Comparison of ENCODE assay signal across 28 cellular contexts in the genomic region with DNA sequence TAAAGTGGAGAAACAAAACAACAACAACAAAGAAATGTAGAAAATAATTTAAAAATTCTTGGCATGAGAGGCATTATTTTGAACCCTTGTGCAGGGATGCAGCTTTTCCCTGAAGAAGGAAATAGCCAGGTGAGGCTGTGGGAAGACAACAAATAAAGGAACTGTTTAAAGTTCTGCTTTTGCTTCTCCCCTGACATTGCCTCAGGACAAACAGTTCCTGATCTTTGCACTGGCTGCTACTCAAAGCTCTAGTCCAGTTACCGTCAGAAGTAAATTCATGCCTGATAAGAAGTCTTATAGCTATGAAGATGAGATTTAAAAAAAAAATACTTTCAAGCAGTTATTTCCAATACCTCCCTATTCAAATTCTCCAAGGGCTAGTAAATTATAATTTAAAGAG.
"Had no signal": no experiment of that assay in that cellular context is flagged by ENCODE, and none has a peak within 500 bp of the region (broad histone marks: within the 10 kb centered on the region; RNA-seq: fewer than 3 reads in every experiment).

No MANE protein-coding gene starts in this region.

- H3K4me1 ChIP-seq: ascending aorta, breast epithelium, foreskin keratinocyte, gastrocnemius medialis had no signal

- H3K4me3 ChIP-seq: ascending aorta, breast epithelium, coronary artery, gastrocnemius medialis had no signal

- ATAC-seq: activated CD4-positive, alpha-beta T cell treated with anti-CD3 and anti-CD28 coated beads for 36 hours; activated CD8-positive, alpha-beta T cell treated with anti-CD3 and anti-CD28 coated beads, Interleukin-2, amount 10 ng/mL, durations not matched to agents 7 days and 5 days; activated naive CD4-positive, alpha-beta T cell treated with anti-CD3 and anti-CD28 coated beads, Interleukin-2, amount 50 U/mL, for 72 hours; activated T-cell treated with anti-CD3 and anti-CD28 coated beads, Interleukin-2, amount 50 U/mL, for 72 hours; esophagus mucosa; foreskin keratinocyte; gastrocnemius medialis; T-helper 17 cell had no signal

- H3K9me3 ChIP-seq: gastrocnemius medialis had no signal

- FAIRE-seq: endothelial cell of umbilical vein had no signal

- H3K36me3 ChIP-seq: ascending aorta, breast epithelium, gastrocnemius medialis had no signal

- DNase-seq: activated CD4-positive, alpha-beta memory T cell treated with anti-CD3 and anti-CD28 coated beads for 36 hours; activated CD4-positive, alpha-beta T cell treated with anti-CD3 and anti-CD28 coated beads for 36 hours; activated CD4-positive, alpha-beta T cell treated with anti-CD3 and anti-CD28 coated beads, Interleukin-2, amount 10 ng/mL, durations not matched to agents 24 days and 14 days; activated CD4-positive, CD25-positive, alpha-beta regulatory T cell; activated CD4-positive, CD25-positive, alpha-beta regulatory T cell treated with anti-CD3 and anti-CD28 coated beads, Interleukin-2, amount 50 U/mL, for 72 hours; activated CD8-positive, alpha-beta memory T cell treated with anti-CD3 and anti-CD28 coated beads, Interleukin-2, amount 50 U/mL, for 48 hours; activated CD8-positive, alpha-beta T cell treated with anti-CD3 and anti-CD28 coated beads, Interleukin-2, amount 10 ng/mL, durations not matched to agents 7 days and 5 days; activated gamma-delta T cell; activated naive CD4-positive, alpha-beta T cell; activated naive CD4-positive, alpha-beta T cell treated with anti-CD3 and anti-CD28 coated beads, Interleukin-2, amount 10 ng/mL, durations not matched to agents 7 days and 5 days; activated naive CD8-positive, alpha-beta T cell treated with anti-CD3 and anti-CD28 coated beads, Interleukin-2, amount 10 ng/mL, durations not matched to agents 7 days and 5 days; activated T-cell treated with anti-CD3 and anti-CD28 coated beads for 4 hours; activated T-cell treated with anti-CD3 and anti-CD28 coated beads, Interleukin-2, amount 50 U/mL, for 24 hours; activated T-cell treated with anti-CD3 and anti-CD28 coated beads, Interleukin-2, amount 50 U/mL, for 72 hours; effector CD8-positive, alpha-beta T cell; foreskin keratinocyte; gastrocnemius medialis; glutamatergic neuron; T-helper 1 cell; T-helper 17 cell; T1000 had no signal

- H3K27me3 ChIP-seq: ascending aorta, breast epithelium, foreskin keratinocyte, gastrocnemius medialis had no signal

- H3K27ac ChIP-seq: ascending aorta, breast epithelium, coronary artery, epithelial cell of prostate, foreskin keratinocyte, gastrocnemius medialis had no signal
